In genomic region chr1:216917039-216917438, GRCh38 we compare ENCODE assay signal across 21 cellular contexts.
"Had no signal": no experiment of that assay in that cellular context is flagged by ENCODE, and none has a peak within 500 bp of the region (broad histone marks: within the 10 kb centered on the region; RNA-seq: fewer than 3 reads in every experiment).

No MANE protein-coding gene starts in this region.

- H3K27me3 ChIP-seq: SJCRH30 had no signal

- ATAC-seq: HepG2, SK-N-SH treated with all-trans-retinoic acid at 6 μM for 48 hours had no signal

- H3K36me3 ChIP-seq: SJCRH30 had no signal

- H3K4me3 ChIP-seq: SJCRH30 had no signal

- DNase-seq: IMR-90, Kasumi-1, KG1, MM.1S, NCI-H1092 treated with DMSO at 0.1 percent for 48 hours, NCI-H1436, NCI-H187, NCI-H2029, NCI-H2081 treated with DMSO at 0.1 percent for 48 hours, NCI-H2171, NCI-H226, NCI-H446, NCI-H510A, NCI-H524 treated with DMSO at 0.1 percent for 48 hours, NCI-H69, NCI-H774, SHP77 treated with DMSO at 0.1 percent for 48 hours, SJCRH30 had no signal

- H3K27ac ChIP-seq: RWPE1, SJCRH30 had no signal

- H3K9me3 ChIP-seq: SJCRH30 had no signal
